In the genomic region with DNA sequence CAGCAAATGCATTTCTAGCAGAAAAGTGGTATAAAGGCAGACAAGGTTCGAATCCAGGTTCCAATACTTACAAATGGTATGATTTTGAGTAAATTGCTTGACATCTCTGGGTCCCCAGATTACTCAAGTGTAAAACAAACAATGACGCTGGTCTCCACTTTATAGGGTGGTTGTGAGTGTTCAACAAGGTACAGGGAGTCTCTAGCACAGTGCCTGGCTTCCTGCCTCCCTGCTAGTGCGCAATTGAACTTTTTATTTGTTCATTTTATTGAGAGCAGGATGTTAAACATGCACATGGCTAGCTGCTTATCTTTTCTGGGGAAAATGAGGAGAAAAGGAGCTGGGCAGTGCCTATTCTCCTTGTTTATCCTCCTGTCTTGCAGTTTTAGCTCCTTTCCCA, we compare ENCODE assay signal across 22 cellular contexts.
"Had no signal": no experiment of that assay in that cellular context is flagged by ENCODE, and none has a peak within 500 bp of the region (broad histone marks: within the 10 kb centered on the region; RNA-seq: fewer than 3 reads in every experiment).

No MANE protein-coding gene starts in this region.

- H3K27me3 ChIP-seq: brain microvascular endothelial cell, cardiac muscle cell had no signal

- ATAC-seq: activated T-cell treated with anti-CD3 and anti-CD28 coated beads, Interleukin-2, amount 50 U/mL, for 4 hours; T-helper 17 cell had no signal

- H3K36me3 ChIP-seq: brain microvascular endothelial cell, cardiac muscle cell had no signal

- H3K27ac ChIP-seq: brain microvascular endothelial cell, cardiac muscle cell had no signal

- DNase-seq: activated B cell treated with CpG ODN at 0.5 μM for 24 hours; activated CD4-positive, alpha-beta memory T cell treated with anti-CD3 and anti-CD28 coated beads for 36 hours; activated CD4-positive, alpha-beta T cell treated with anti-CD3 and anti-CD28 coated beads for 1 hour; activated CD4-positive, alpha-beta T cell treated with anti-CD3 and anti-CD28 coated beads, Interleukin-2, amount 10 ng/mL, durations not matched to agents 7 days and 5 days; activated CD8-positive, alpha-beta memory T cell treated with anti-CD3 and anti-CD28 coated beads for 24 hours; activated effector memory CD4-positive, alpha-beta T cell treated with anti-CD3 and anti-CD28 coated beads, Interleukin-2, amount 50 U/mL, for 16 hours; activated naive CD4-positive, alpha-beta T cell treated with anti-CD3 and anti-CD28 coated beads, Interleukin-2, amount 10 ng/mL, durations not matched to agents 7 days and 5 days; activated naive CD8-positive, alpha-beta T cell treated with anti-CD3 and anti-CD28 coated beads for 36 hours; activated T-cell treated with anti-CD3 and anti-CD28 coated beads, Interleukin-2, amount 50 U/mL, for 4 hours; brain microvascular endothelial cell; MM.1S; NCI-H1105; NCI-H1436; NCI-H1694 treated with DMSO at 0.1 percent for 48 hours; NCI-H2029 treated with DMSO at 0.1 percent for 48 hours; NCI-H345; NCI-H510A; NCI-H526 treated with DMSO at 0.1 percent for 48 hours; SIG-M5; T-helper 17 cell; T-helper 9 cell had no signal

- H3K4me3 ChIP-seq: cardiac muscle cell had no signal
